In genomic region chr5:6110441-6111005, GRCh38 we compare ENCODE assay signal across 40 cellular contexts.
"Had no signal": no experiment of that assay in that cellular context is flagged by ENCODE, and none has a peak within 500 bp of the region (broad histone marks: within the 10 kb centered on the region; RNA-seq: fewer than 3 reads in every experiment).

No MANE protein-coding gene starts in this region.

- H3K4me1 Mint-ChIP-seq: activated naive CD4-positive, alpha-beta T cell treated with anti-CD3 and anti-CD28 coated beads, Interleukin-2, amount 10 ng/mL, durations not matched to agents 7 days and 5 days; activated naive CD4-positive, alpha-beta T cell treated with anti-CD3 and anti-CD28 coated beads, Interleukin-2, amount 50 U/mL, for 24 hours; activated naive CD8-positive, alpha-beta T cell treated with anti-CD3 and anti-CD28 coated beads for 36 hours; activated naive CD8-positive, alpha-beta T cell treated with anti-CD3 and anti-CD28 coated beads, Interleukin-2, amount 10 ng/mL, durations not matched to agents 7 days and 5 days; activated naive CD8-positive, alpha-beta T cell treated with anti-CD3 and anti-CD28 coated beads, Interleukin-2, amount 50 U/mL, for 24 hours; activated T-helper 17 cell treated with anti-CD3 and anti-CD28 coated beads, Interleukin-2, amount 50 U/mL, for 72 hours; central memory CD8-positive, alpha-beta T cell had no signal

- H3K36me3 ChIP-seq: adrenal gland, ascending aorta, brain microvascular endothelial cell, breast epithelium, cardiac muscle cell had no signal

- DNase-seq: activated effector memory CD4-positive, alpha-beta T cell treated with anti-CD3 and anti-CD28 coated beads, Interleukin-2, amount 50 U/mL, for 16 hours; activated effector memory CD4-positive, alpha-beta T cell treated with Interleukin-2 at 50 U/mL for 16 hours; activated gamma-delta T cell; activated gamma-delta T cell treated with Interleukin-2 at 50 U/mL for 16 hours; activated naive CD4-positive, alpha-beta T cell; activated naive CD4-positive, alpha-beta T cell treated with anti-CD3 and anti-CD28 coated beads for 36 hours; activated naive CD4-positive, alpha-beta T cell treated with anti-CD3 and anti-CD28 coated beads, Interleukin-2, amount 10 ng/mL, durations not matched to agents 7 days and 5 days; activated naive CD4-positive, alpha-beta T cell treated with anti-CD3 and anti-CD28 coated beads, Interleukin-2, amount 50 U/mL, for 16 hours; activated naive CD4-positive, alpha-beta T cell treated with Interleukin-2 at 50 U/mL for 16 hours; activated naive CD8-positive, alpha-beta T cell treated with anti-CD3 and anti-CD28 coated beads for 36 hours; activated naive CD8-positive, alpha-beta T cell treated with anti-CD3 and anti-CD28 coated beads, Interleukin-2, amount 10 ng/mL, durations not matched to agents 7 days and 5 days; activated naive CD8-positive, alpha-beta T cell treated with anti-CD3 and anti-CD28 coated beads, Interleukin-2, amount 50 U/mL, for 24 hours; activated T-cell treated with anti-CD3 and anti-CD28 coated beads, Interleukin-2, amount 50 U/mL, for 1 hour; activated T-cell treated with anti-CD3 and anti-CD28 coated beads, Interleukin-2, amount 50 U/mL, for 24 hours; activated T-cell treated with anti-CD3 and anti-CD28 coated beads, Interleukin-2, amount 50 U/mL, for 4 hours; activated T-cell treated with anti-CD3 and anti-CD28 coated beads, Interleukin-2, amount 50 U/mL, for 48 hours; activated T-cell treated with anti-CD3 and anti-CD28 coated beads, Interleukin-2, amount 50 U/mL, for 72 hours; adrenal gland; amniotic stem cell; amygdala; anterior cingulate cortex; aorta; body of pancreas; brain microvascular endothelial cell; caudate nucleus; central memory CD4-positive, alpha-beta T cell; cerebellar nuclear complex had no signal

- H3K27me3 ChIP-seq: adrenal gland, ascending aorta, body of pancreas, brain microvascular endothelial cell, breast epithelium, cardiac muscle cell had no signal

- H3K27me3 Mint-ChIP-seq: activated naive CD4-positive, alpha-beta T cell treated with anti-CD3 and anti-CD28 coated beads, Interleukin-2, amount 10 ng/mL, durations not matched to agents 7 days and 5 days; activated naive CD4-positive, alpha-beta T cell treated with anti-CD3 and anti-CD28 coated beads, Interleukin-2, amount 50 U/mL, for 24 hours; activated naive CD8-positive, alpha-beta T cell; activated naive CD8-positive, alpha-beta T cell treated with anti-CD3 and anti-CD28 coated beads, Interleukin-2, amount 10 ng/mL, durations not matched to agents 7 days and 5 days; activated naive CD8-positive, alpha-beta T cell treated with anti-CD3 and anti-CD28 coated beads, Interleukin-2, amount 50 U/mL, for 24 hours; activated T-cell treated with anti-CD3 and anti-CD28 coated beads, Interleukin-2, amount 50 U/mL, for 24 hours; activated T-helper 17 cell treated with anti-CD3 and anti-CD28 coated beads, Interleukin-2, amount 50 U/mL, for 72 hours; brain; central memory CD8-positive, alpha-beta T cell had no signal

- H3K9me3 Mint-ChIP-seq: activated naive CD4-positive, alpha-beta T cell treated with anti-CD3 and anti-CD28 coated beads for 36 hours; activated naive CD4-positive, alpha-beta T cell treated with anti-CD3 and anti-CD28 coated beads, Interleukin-2, amount 10 ng/mL, durations not matched to agents 7 days and 5 days; activated naive CD4-positive, alpha-beta T cell treated with anti-CD3 and anti-CD28 coated beads, Interleukin-2, amount 50 U/mL, for 24 hours; activated naive CD4-positive, alpha-beta T cell treated with anti-CD3 and anti-CD28 coated beads, Interleukin-2, amount 50 U/mL, for 72 hours; activated naive CD8-positive, alpha-beta T cell treated with anti-CD3 and anti-CD28 coated beads for 36 hours; activated naive CD8-positive, alpha-beta T cell treated with anti-CD3 and anti-CD28 coated beads, Interleukin-2, amount 10 ng/mL, durations not matched to agents 7 days and 5 days; activated naive CD8-positive, alpha-beta T cell treated with anti-CD3 and anti-CD28 coated beads, Interleukin-2, amount 50 U/mL, for 24 hours; activated T-cell treated with anti-CD3 and anti-CD28 coated beads, Interleukin-2, amount 50 U/mL, for 24 hours; activated T-cell treated with anti-CD3 and anti-CD28 coated beads, Interleukin-2, amount 50 U/mL, for 4 hours; activated T-cell treated with anti-CD3 and anti-CD28 coated beads, Interleukin-2, amount 50 U/mL, for 72 hours; activated T-helper 1 cell treated with anti-CD3 and anti-CD28 coated beads, Interleukin-12 subunit alpha, Interleukin-12 subunit beta, Interleukin-2, Interleukin-4 antibody, amounts not matched to agents 30 ng/mL and 10 ng/mL and 1 ng/mL, durations not matched to agents 14 hours and 24 hours and 36 hours; activated T-helper 17 cell treated with anti-CD3 and anti-CD28 coated beads, Interleukin-2, amount 50 U/mL, for 72 hours; activated T-helper 2 cell treated with anti-CD3 and anti-CD28 coated beads, Interferon-gamma antibody, Interleukin-2, Interleukin-4, amounts not matched to agents 10 μg/mL and 5 μg/mL and 100 μg/mL, durations not matched to agents 14 hours and 24 hours and 36 hours; brain; central memory CD8-positive, alpha-beta T cell had no signal

- H3K4me3 Mint-ChIP-seq: activated naive CD4-positive, alpha-beta T cell treated with anti-CD3 and anti-CD28 coated beads for 36 hours; activated naive CD4-positive, alpha-beta T cell treated with anti-CD3 and anti-CD28 coated beads, Interleukin-2, amount 10 ng/mL, durations not matched to agents 7 days and 5 days; activated naive CD4-positive, alpha-beta T cell treated with anti-CD3 and anti-CD28 coated beads, Interleukin-2, amount 50 U/mL, for 24 hours; activated naive CD8-positive, alpha-beta T cell; activated naive CD8-positive, alpha-beta T cell treated with anti-CD3 and anti-CD28 coated beads for 36 hours; activated naive CD8-positive, alpha-beta T cell treated with anti-CD3 and anti-CD28 coated beads, Interleukin-2, amount 10 ng/mL, durations not matched to agents 7 days and 5 days; activated naive CD8-positive, alpha-beta T cell treated with anti-CD3 and anti-CD28 coated beads, Interleukin-2, amount 50 U/mL, for 24 hours; activated T-cell treated with anti-CD3 and anti-CD28 coated beads, Interleukin-2, amount 50 U/mL, for 24 hours; activated T-cell treated with anti-CD3 and anti-CD28 coated beads, Interleukin-2, amount 50 U/mL, for 4 hours; activated T-cell treated with anti-CD3 and anti-CD28 coated beads, Interleukin-2, amount 50 U/mL, for 72 hours; activated T-helper 1 cell treated with anti-CD3 and anti-CD28 coated beads, Interleukin-12 subunit alpha, Interleukin-12 subunit beta, Interleukin-2, Interleukin-4 antibody, amounts not matched to agents 30 ng/mL and 10 ng/mL and 1 ng/mL, durations not matched to agents 14 hours and 24 hours and 36 hours; activated T-helper 17 cell treated with anti-CD3 and anti-CD28 coated beads, Interleukin-2, amount 50 U/mL, for 72 hours; brain; central memory CD8-positive, alpha-beta T cell had no signal

- H3K4me1 ChIP-seq: adrenal gland, ascending aorta, body of pancreas, breast epithelium had no signal

- H3K27ac Mint-ChIP-seq: activated naive CD4-positive, alpha-beta T cell treated with anti-CD3 and anti-CD28 coated beads for 36 hours; activated naive CD4-positive, alpha-beta T cell treated with anti-CD3 and anti-CD28 coated beads, Interleukin-2, amount 10 ng/mL, durations not matched to agents 7 days and 5 days; activated naive CD4-positive, alpha-beta T cell treated with anti-CD3 and anti-CD28 coated beads, Interleukin-2, amount 50 U/mL, for 24 hours; activated naive CD4-positive, alpha-beta T cell treated with anti-CD3 and anti-CD28 coated beads, Interleukin-2, amount 50 U/mL, for 72 hours; activated naive CD8-positive, alpha-beta T cell; activated naive CD8-positive, alpha-beta T cell treated with anti-CD3 and anti-CD28 coated beads for 36 hours; activated naive CD8-positive, alpha-beta T cell treated with anti-CD3 and anti-CD28 coated beads, Interleukin-2, amount 10 ng/mL, durations not matched to agents 7 days and 5 days; activated naive CD8-positive, alpha-beta T cell treated with anti-CD3 and anti-CD28 coated beads, Interleukin-2, amount 50 U/mL, for 24 hours; activated T-cell treated with anti-CD3 and anti-CD28 coated beads, Interleukin-2, amount 50 U/mL, for 24 hours; activated T-cell treated with anti-CD3 and anti-CD28 coated beads, Interleukin-2, amount 50 U/mL, for 72 hours; activated T-helper 1 cell treated with anti-CD3 and anti-CD28 coated beads, Interleukin-12 subunit alpha, Interleukin-12 subunit beta, Interleukin-2, Interleukin-4 antibody, amounts not matched to agents 30 ng/mL and 10 ng/mL and 1 ng/mL, durations not matched to agents 14 hours and 24 hours and 36 hours; activated T-helper 17 cell treated with anti-CD3 and anti-CD28 coated beads, Interleukin-2, amount 50 U/mL, for 72 hours; activated T-helper 2 cell treated with anti-CD3 and anti-CD28 coated beads, Interferon-gamma antibody, Interleukin-2, Interleukin-4, amounts not matched to agents 10 μg/mL and 5 μg/mL and 100 μg/mL, durations not matched to agents 14 hours and 24 hours and 36 hours had no signal

- H3K27ac ChIP-seq: adrenal gland, ascending aorta, body of pancreas, brain microvascular endothelial cell, breast epithelium, cardiac muscle cell had no signal

- H3K9me3 ChIP-seq: adrenal gland, ascending aorta, body of pancreas, breast epithelium had no signal

- FAIRE-seq: astrocyte, bronchial epithelial cell had no signal

- H3K4me3 ChIP-seq: adrenal gland, ascending aorta, body of pancreas, breast epithelium, cardiac muscle cell had no signal

- H3K36me3 Mint-ChIP-seq: activated naive CD4-positive, alpha-beta T cell treated with anti-CD3 and anti-CD28 coated beads, Interleukin-2, amount 10 ng/mL, durations not matched to agents 7 days and 5 days; activated naive CD4-positive, alpha-beta T cell treated with anti-CD3 and anti-CD28 coated beads, Interleukin-2, amount 50 U/mL, for 24 hours; activated naive CD4-positive, alpha-beta T cell treated with anti-CD3 and anti-CD28 coated beads, Interleukin-2, amount 50 U/mL, for 72 hours; activated naive CD8-positive, alpha-beta T cell; activated naive CD8-positive, alpha-beta T cell treated with anti-CD3 and anti-CD28 coated beads for 36 hours; activated naive CD8-positive, alpha-beta T cell treated with anti-CD3 and anti-CD28 coated beads, Interleukin-2, amount 10 ng/mL, durations not matched to agents 7 days and 5 days; brain had no signal
